ENCODE assay signal across 1 cellular context in the genomic region with DNA sequence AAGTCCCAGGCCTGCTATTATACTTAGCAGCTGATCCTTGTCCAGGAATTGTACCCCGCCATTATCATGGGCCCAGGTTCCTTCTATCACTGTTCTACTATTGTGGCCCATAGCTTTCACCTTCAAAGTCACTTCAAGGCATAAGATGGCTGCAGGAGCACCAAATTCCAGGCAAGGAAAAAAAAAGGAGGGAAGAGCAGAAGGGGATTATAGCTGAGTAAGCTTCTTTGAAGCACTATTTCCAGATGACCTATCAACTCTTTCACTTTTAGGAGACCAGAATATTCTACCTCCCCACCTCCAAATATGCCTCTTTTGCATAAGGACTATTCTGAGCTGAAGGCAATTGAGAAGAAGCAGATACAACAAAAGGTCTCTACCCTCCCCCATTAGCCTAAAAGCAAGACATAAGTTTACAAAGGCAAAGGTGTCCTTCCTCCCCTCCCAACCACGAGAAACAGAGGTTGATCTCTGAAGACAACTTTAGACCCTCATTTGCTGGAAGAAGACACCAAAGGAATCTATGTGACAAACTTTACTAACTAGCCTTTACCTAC.
TF ChIP-seq lines count a peak whose summit lies in the region.

No MANE protein-coding gene starts in this region.

TF ChIP-seq in HepG2, 621 proteins besides CTCF, POLR2A, EP300 and RAD21:
- no peak for TF ChIP-seq ZNF570 (CRISPR knock-in tag; IDR thresholded peaks at IDR 0.05; ENCODE audit: borderline replicate concordance)
- TF ChIP-seq MAFF (IDR thresholded peaks at IDR 0.05; ENCODE audit: low read depth, low read length): peak; percentile 71
- TF ChIP-seq GTF3A (CRISPR knock-in tag; conservative IDR thresholded peaks at IDR 0.05): no peak
- TF ChIP-seq, protein P1, sequence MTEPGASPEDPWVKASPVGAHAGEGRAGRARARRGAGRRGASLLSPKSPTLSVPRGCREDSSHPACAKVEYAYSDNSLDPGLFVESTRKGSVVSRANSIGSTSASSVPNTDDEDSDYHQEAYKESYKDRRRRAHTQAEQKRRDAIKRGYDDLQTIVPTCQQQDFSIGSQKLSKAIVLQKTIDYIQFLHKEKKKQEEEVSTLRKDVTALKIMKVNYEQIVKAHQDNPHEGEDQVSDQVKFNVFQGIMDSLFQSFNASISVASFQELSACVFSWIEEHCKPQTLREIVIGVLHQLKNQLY (CRISPR knock-in tag; IDR thresholded peaks at IDR 0.05): no peak
- no peak for TF ChIP-seq ZNF547 (CRISPR knock-in tag; IDR thresholded peaks at IDR 0.05)
- TF ChIP-seq ZNF12 (CRISPR knock-in tag; IDR thresholded peaks at IDR 0.05): no peak
- TF ChIP-seq ZNF577 (CRISPR knock-in tag; IDR thresholded peaks at IDR 0.05; ENCODE audit: borderline replicate concordance, low read depth): no peak
- TF ChIP-seq, protein P2, sequence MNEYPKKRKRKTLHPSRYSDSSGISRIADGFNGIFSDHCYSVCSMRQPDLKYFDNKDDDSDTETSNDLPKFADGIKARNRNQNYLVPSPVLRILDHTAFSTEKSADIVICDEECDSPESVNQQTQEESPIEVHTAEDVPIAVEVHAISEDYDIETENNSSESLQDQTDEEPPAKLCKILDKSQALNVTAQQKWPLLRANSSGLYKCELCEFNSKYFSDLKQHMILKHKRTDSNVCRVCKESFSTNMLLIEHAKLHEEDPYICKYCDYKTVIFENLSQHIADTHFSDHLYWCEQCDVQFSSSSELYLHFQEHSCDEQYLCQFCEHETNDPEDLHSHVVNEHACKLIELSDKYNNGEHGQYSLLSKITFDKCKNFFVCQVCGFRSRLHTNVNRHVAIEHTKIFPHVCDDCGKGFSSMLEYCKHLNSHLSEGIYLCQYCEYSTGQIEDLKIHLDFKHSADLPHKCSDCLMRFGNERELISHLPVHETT (CRISPR knock-in tag; conservative IDR thresholded peaks at IDR 0.05): no peak
- no peak for TF ChIP-seq SMAD9 (CRISPR knock-in tag; IDR thresholded peaks at IDR 0.05)
- peak; percentile 67 to 74 for TF ChIP-seq MAFK (conservative IDR thresholded peaks at IDR 0.05 in 1 of 2, IDR thresholded peaks at IDR 0.05 in 1 of 2; ENCODE audit: low read length in 2 of 2)
- TF ChIP-seq, protein P3, sequence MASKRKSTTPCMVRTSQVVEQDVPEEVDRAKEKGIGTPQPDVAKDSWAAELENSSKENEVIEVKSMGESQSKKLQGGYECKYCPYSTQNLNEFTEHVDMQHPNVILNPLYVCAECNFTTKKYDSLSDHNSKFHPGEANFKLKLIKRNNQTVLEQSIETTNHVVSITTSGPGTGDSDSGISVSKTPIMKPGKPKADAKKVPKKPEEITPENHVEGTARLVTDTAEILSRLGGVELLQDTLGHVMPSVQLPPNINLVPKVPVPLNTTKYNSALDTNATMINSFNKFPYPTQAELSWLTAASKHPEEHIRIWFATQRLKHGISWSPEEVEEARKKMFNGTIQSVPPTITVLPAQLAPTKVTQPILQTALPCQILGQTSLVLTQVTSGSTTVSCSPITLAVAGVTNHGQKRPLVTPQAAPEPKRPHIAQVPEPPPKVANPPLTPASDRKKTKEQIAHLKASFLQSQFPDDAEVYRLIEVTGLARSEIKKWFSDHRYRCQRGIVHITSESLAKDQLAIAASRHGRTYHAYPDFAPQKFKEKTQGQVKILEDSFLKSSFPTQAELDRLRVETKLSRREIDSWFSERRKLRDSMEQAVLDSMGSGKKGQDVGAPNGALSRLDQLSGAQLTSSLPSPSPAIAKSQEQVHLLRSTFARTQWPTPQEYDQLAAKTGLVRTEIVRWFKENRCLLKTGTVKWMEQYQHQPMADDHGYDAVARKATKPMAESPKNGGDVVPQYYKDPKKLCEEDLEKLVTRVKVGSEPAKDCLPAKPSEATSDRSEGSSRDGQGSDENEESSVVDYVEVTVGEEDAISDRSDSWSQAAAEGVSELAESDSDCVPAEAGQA (IDR thresholded peaks at IDR 0.05; ENCODE audit: low read depth): no peak
- TF ChIP-seq, protein P3 (CRISPR knock-in tag; IDR thresholded peaks at IDR 0.05; ENCODE audit: borderline replicate concordance): no peak
- TF ChIP-seq, protein P4, sequence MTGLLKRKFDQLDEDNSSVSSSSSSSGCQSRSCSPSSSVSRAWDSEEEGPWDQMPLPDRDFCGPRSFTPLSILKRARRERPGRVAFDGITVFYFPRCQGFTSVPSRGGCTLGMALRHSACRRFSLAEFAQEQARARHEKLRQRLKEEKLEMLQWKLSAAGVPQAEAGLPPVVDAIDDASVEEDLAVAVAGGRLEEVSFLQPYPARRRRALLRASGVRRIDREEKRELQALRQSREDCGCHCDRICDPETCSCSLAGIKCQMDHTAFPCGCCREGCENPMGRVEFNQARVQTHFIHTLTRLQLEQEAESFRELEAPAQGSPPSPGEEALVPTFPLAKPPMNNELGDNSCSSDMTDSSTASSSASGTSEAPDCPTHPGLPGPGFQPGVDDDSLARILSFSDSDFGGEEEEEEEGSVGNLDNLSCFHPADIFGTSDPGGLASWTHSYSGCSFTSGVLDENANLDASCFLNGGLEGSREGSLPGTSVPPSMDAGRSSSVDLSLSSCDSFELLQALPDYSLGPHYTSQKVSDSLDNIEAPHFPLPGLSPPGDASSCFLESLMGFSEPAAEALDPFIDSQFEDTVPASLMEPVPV (CRISPR knock-in tag; IDR thresholded peaks at IDR 0.05): no peak
- TF ChIP-seq, protein P5, sequence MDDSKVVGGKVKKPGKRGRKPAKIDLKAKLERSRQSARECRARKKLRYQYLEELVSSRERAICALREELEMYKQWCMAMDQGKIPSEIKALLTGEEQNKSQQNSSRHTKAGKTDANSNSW (CRISPR knock-in tag; IDR thresholded peaks at IDR 0.05; ENCODE audit: borderline replicate concordance): no peak
